In genomic region chr18:31487251-31488015, GRCh38 we compare ENCODE assay signal across 16 cellular contexts. TPM values are rescaled to one million over a fixed set of nuclear protein-coding genes. Genes with fewer than 3 reads are reported as not detected.
DNase-seq lines count a peak whose midpoint lies in the region; FAIRE-seq and TF ChIP-seq lines count a peak whose summit lies in the region.
"Had no signal": no experiment of that assay in that cellular context is flagged by ENCODE, and none has a peak within 500 bp of the region (broad histone marks: within the 10 kb centered on the region; RNA-seq: fewer than 3 reads in every experiment).

No MANE protein-coding gene starts in this region.

- H4K20me1 ChIP-seq in fibroblast of lung (ENCODE audit: control insufficient read depth, extremely low read depth, insufficient read depth, low read length) (no peaks in the 10 kb centered on the region), osteoblast (ENCODE audit: insufficient read depth, low read length) (no peaks in the 10 kb centered on the region)

- no peak overlapping the region for H3K9ac ChIP-seq in fibroblast of lung (ENCODE audit: insufficient read depth, low read length)

- H3K4me1 Mint-ChIP-seq in Calu3 (ENCODE audit: low read depth, unreplicated experiment), result peaks cover 59% of the 10 kb centered on the region
- H3K4me1 Mint-ChIP-seq: CD4-positive, alpha-beta memory T cell; stimulated activated memory B cell treated with anti-CD40 and anti-IgM and Interleukin-4, amounts not matched to agents 10 μg/mL and 1 μg/mL and 100 μg/mL, for 72 hours had no signal

- FAIRE-seq in GM19239 (lab: Jason Lieb, UNC), result no peak

- no peaks in the 10 kb centered on the region for H3K9me3 ChIP-seq in fibroblast of lung (ENCODE audit: control insufficient read depth, insufficient read depth, low read depth, low read length)
- no peaks in the 10 kb centered on the region for H3K9me3 ChIP-seq in osteoblast (ENCODE audit: low read depth, low read length)

- H3K27ac ChIP-seq in fibroblast of lung (ENCODE audit: insufficient read depth, low read length) (no peak overlapping the region), osteoblast (ENCODE audit: low read depth, low read length) (peak overlapping the region; percentile 12)

- H3K4me1 ChIP-seq in fibroblast of lung (ENCODE audit: control insufficient read depth, extremely low read depth, insufficient read depth, low read length) (no peaks in the 10 kb centered on the region), osteoblast (ENCODE audit: insufficient read depth, low read length) (no peaks in the 10 kb centered on the region)

- no peak overlapping the region for H3K4me3 Mint-ChIP-seq in Calu3 (ENCODE audit: low read depth, unreplicated experiment)
- H3K4me3 Mint-ChIP-seq: CD4-positive, alpha-beta memory T cell; stimulated activated memory B cell treated with anti-CD40 and anti-IgM and Interleukin-4, amounts not matched to agents 10 μg/mL and 1 μg/mL and 100 μg/mL, for 72 hours; T-helper 1 cell treated with Interleukin-12 subunit alpha and Interleukin-12 subunit beta and Interleukin-4 antibody, amounts not matched to agents 30 μg/mL and 1 μg/mL, for 36 hours had no signal

- H3K27me3 Mint-ChIP-seq in Calu3 (ENCODE audit: unreplicated experiment), result no peaks in the 10 kb centered on the region

- no peaks in the 10 kb centered on the region for H3K79me2 ChIP-seq in fibroblast of lung (ENCODE audit: control insufficient read depth, insufficient read depth, low read length)
- no peaks in the 10 kb centered on the region for H3K79me2 ChIP-seq in osteoblast (ENCODE audit: insufficient read depth, low read length)

- no peaks in the 10 kb centered on the region for H3K36me3 ChIP-seq in fibroblast of lung (ENCODE audit: control insufficient read depth, insufficient read depth, low read length)
- H3K36me3 ChIP-seq in osteoblast (ENCODE audit: insufficient read depth, low read length), result no peaks in the 10 kb centered on the region

- H3K27ac Mint-ChIP-seq in Calu3 (ENCODE audit: unreplicated experiment), result peak overlapping the region; percentile 80
- H3K27ac Mint-ChIP-seq: CD4-positive, alpha-beta memory T cell; stimulated activated memory B cell treated with anti-CD40 and anti-IgM and Interleukin-4, amounts not matched to agents 10 μg/mL and 1 μg/mL and 100 μg/mL, for 72 hours; T-helper 1 cell treated with Interleukin-12 subunit alpha and Interleukin-12 subunit beta and Interleukin-4 antibody, amounts not matched to agents 30 μg/mL and 1 μg/mL, for 36 hours had no signal

- peaks cover 11% of the 10 kb centered on the region for H3K36me3 Mint-ChIP-seq in Calu3 (ENCODE audit: insufficient read depth, unreplicated experiment)
- H3K36me3 Mint-ChIP-seq: CD4-positive, alpha-beta memory T cell; stimulated activated memory B cell treated with anti-CD40 and anti-IgM and Interleukin-4, amounts not matched to agents 10 μg/mL and 1 μg/mL and 100 μg/mL, for 72 hours had no signal

- H2AFZ ChIP-seq in fibroblast of lung (ENCODE audit: low read length) (no peak overlapping the region), osteoblast (ENCODE audit: low read length) (no peak overlapping the region)

- CTCF ChIA-PET in Calu3 (lab: Charles Lee), result interaction anchor here (0.7 to 1.5 kb wide), 2 partner anchors 63 to 249 kb away, joined by 5 to 6 read pairs; no protein-coding TSS in a partner anchor

- BruUV-seq in Calu3 (replicated peaks; lab: Mats Ljungman, UMichigan), result no TSS peak

- intact Hi-C loops in Calu3 (cut with micrococcal nuclease; ENCODE audit: unreplicated experiment), result loop anchor here (2.0 to 5.0 kb wide), 2 partner anchors 25 to 35 kb away; no protein-coding TSS in a partner anchor

- no peaks in the 10 kb centered on the region for H3K9me3 Mint-ChIP-seq in Calu3 (ENCODE audit: low read depth, unreplicated experiment)
- H3K9me3 Mint-ChIP-seq: T-helper 1 cell treated with Interleukin-12 subunit alpha and Interleukin-12 subunit beta and Interleukin-4 antibody, amounts not matched to agents 30 μg/mL and 1 μg/mL, for 36 hours had no signal

- no peak overlapping the region for H3K4me2 ChIP-seq in fibroblast of lung (ENCODE audit: extremely low read depth, insufficient read depth, low read length)
- H3K4me2 ChIP-seq in osteoblast (ENCODE audit: insufficient read depth, low read length), result no peak overlapping the region

- TF ChIP-seq CTCF in Calu3 (IDR thresholded peaks at IDR 0.05; ENCODE audit: unreplicated experiment) (no peak), fibroblast of lung (conservative IDR thresholded peaks at IDR 0.05 in 1 of 2, IDR thresholded peaks at IDR 0.05 in 1 of 2; ENCODE audit: low read depth in 1 of 2, low read length in 2 of 2) (no peak), osteoblast (IDR thresholded peaks at IDR 0.05; ENCODE audit: extremely low read depth, low read depth, low read length) (no peak)

- H3K27me3 ChIP-seq in fibroblast of lung (ENCODE audit: control insufficient read depth, insufficient read depth, low read length), result no peaks in the 10 kb centered on the region
- no peaks in the 10 kb centered on the region for H3K27me3 ChIP-seq in osteoblast (ENCODE audit: insufficient read depth, low read length)

- H3K4me3 ChIP-seq in fibroblast of lung (replicated peaks in 1 of 4; ENCODE audit: control extremely low read depth in 1 of 4, insufficient read depth in 1 of 4, low read depth in 3 of 4, low read length in 4 of 4) (no peak overlapping the region), osteoblast (ENCODE audit: insufficient read depth, low read length) (no peak overlapping the region)

- peak; percentile 60 for DNase-seq in Calu3
- DNase-seq in RKO (ENCODE audit: low spot score), result peak; percentile 95
- DNase-seq in fibroblast of lung (ENCODE audit: low read depth in 2 of 2), result peak; percentile 67 to 97
- DNase-seq in osteoblast (ENCODE audit: insufficient read length, low spot score, missing footprints), result peak; percentile 93
- DNase-seq in activated CD8-positive, alpha-beta memory T cell treated with anti-CD3 and anti-CD28 coated beads, Interleukin-2, amount 50 U/mL, for 48 hours, result no peak
- DNase-seq in GM19239 (ENCODE audit: insufficient read length, low spot score), result no peak
- no peak for DNase-seq in activated CD4-positive, alpha-beta T cell treated with anti-CD3 and anti-CD28 coated beads for 4 hours
- no peak for DNase-seq in NCI-H2227 treated with DMSO at 0.1 percent for 48 hours (lab: John Stamatoyannopoulos, UW)
- DNase-seq: activated CD4-positive, alpha-beta T cell treated with anti-CD3 and anti-CD28 coated beads, Interleukin-2, amount 50 U/mL, for 4 hours; activated naive CD4-positive, alpha-beta T cell treated with Interleukin-2 at 50 U/mL for 16 hours; CD4-positive, alpha-beta memory T cell; NCI-H146; stimulated activated CD4-positive, alpha-beta T cell treated with anti-CD3 and anti-CD28 coated beads, Interleukin-1b, Interleukin-23, amount 100 ng/mL, for 48 hours had no signal

RNA-seq across cellular contexts. Expression of gene DSG2, which starts 10.5 kb away (rescaled TPM):
- 194 and 196 TPM in 2 replicates for total RNA-seq in Calu3 (2022)
- 0.33 and 1.0 TPM in 2 replicates for total RNA-seq in fibroblast of lung
- polyA plus RNA-seq in fibroblast of lung, result 1.1 and 1.6 TPM in 2 replicates
- 0.45 and 0.82 TPM in 2 replicates for polyA plus RNA-seq in fibroblast of lung (2012)
- 0.16 and 0.41 TPM in 2 replicates for polyA minus RNA-seq in fibroblast of lung (ENCODE audit: low replicate concordance)
- total RNA-seq in osteoblast, result 9.0 and 21.2 TPM in 2 replicates
- total RNA-seq: CD4-positive, alpha-beta memory T cell had no signal
- polyA plus RNA-seq: CD4-positive, alpha-beta memory T cell had no signal

RNA-seq across cellular contexts. Expression of gene DSG3, which starts 39.9 kb away (rescaled TPM):
- total RNA-seq in Calu3 (2022) (1.2 and 1.8 TPM in 2 replicates), fibroblast of lung (under 0.01 TPM in 1 of 2 replicates, not detected in the other), osteoblast (1.4 and 1.8 TPM in 2 replicates)
- polyA plus RNA-seq in fibroblast of lung, result 0.01 and 0.02 TPM in 2 replicates
- polyA plus RNA-seq in fibroblast of lung (2012), result not detected in 2 replicates
- polyA minus RNA-seq in fibroblast of lung (ENCODE audit: low replicate concordance), result not detected in 2 replicates
- total RNA-seq: CD4-positive, alpha-beta memory T cell; glomerular endothelial cell had no signal

Comparison
In these comparisons a context has a peak if more than half of its experiments do, and no peak if none do; other contexts are left out.
1. DNase-seq: peak in Calu3 (single experiment), RKO (single experiment), fibroblast of lung (2 of 2) and osteoblast (single experiment); none in activated CD8-positive, alpha-beta memory T cell treated with anti-CD3 and anti-CD28 coated beads, Interleukin-2, amount 50 U/mL, for 48 hours (single experiment), GM19239 (single experiment), activated CD4-positive, alpha-beta T cell treated with anti-CD3 and anti-CD28 coated beads for 4 hours (0 of 2) and NCI-H2227 treated with DMSO at 0.1 percent for 48 hours (single experiment).